Comparison of ENCODE assay signal across 9 cellular contexts in the genomic region with DNA sequence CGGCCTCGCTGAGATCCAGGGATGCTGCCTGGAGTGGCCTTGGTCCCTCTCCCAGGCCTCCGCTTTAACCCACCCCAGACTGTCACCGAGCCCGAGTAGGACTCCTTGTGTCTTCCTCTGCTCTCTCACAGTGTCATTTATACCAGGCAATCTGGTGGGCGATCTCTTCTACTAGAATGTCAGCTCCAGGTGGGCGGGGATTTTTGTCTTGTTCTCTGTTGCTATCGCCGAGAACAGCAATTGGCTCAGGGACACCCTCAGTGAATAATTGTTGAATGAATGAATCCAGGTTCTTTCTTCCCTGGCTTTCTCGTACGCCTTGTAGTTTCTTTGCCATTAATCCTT. TPM values are rescaled to one million over a fixed set of nuclear protein-coding genes. Genes with fewer than 3 reads are reported as not detected.
DNase-seq lines count a peak whose midpoint lies in the region; ATAC-seq, FAIRE-seq and TF ChIP-seq lines count a peak whose summit lies in the region.
"Had no signal": no experiment of that assay in that cellular context is flagged by ENCODE, and none has a peak within 500 bp of the region (broad histone marks: within the 10 kb centered on the region; RNA-seq: fewer than 3 reads in every experiment).

No MANE protein-coding gene starts in this region.

- intact Hi-C loops in kidney (cut with DNase I), result no loop called here

- no peaks in the 10 kb centered on the region for H3K9me3 ChIP-seq in KOPT-K1 (ENCODE audit: insufficient read depth, low read length, poor library complexity, severe bottlenecking)
- H3K9me3 ChIP-seq in kidney (ENCODE audit: control insufficient read depth in 1 of 2, low read length in 2 of 2), result no peaks in the 10 kb centered on the region

- no peak for ATAC-seq in GM19035 (IDR thresholded peaks at IDR 0.05; ENCODE audit: unreplicated experiment)

- peak overlapping the region; percentile 99 for H3K4me3 ChIP-seq in AG09309 (ENCODE audit: control insufficient read depth, low read depth, low read length)
- H3K4me3 ChIP-seq in kidney (ENCODE audit: low read length in 2 of 2), result peak overlapping the region; percentile 85 to 89

- H3K27ac ChIP-seq in KOPT-K1 (ENCODE audit: low read depth, low read length, poor library complexity, severe bottlenecking), result peak overlapping the region; percentile 77
- peak overlapping the region; percentile 57 to 81 for H3K27ac ChIP-seq in kidney (ENCODE audit: low read depth in 2 of 2, low read length in 2 of 2)

- DNase-seq in AG09309 (ENCODE audit: low read depth) (no peak), kidney (no peak), foreskin melanocyte (no peak), GDM1 (lab: John Stamatoyannopoulos, UW) (no peak)
- peak; percentile 26 for DNase-seq in activated naive CD8-positive, alpha-beta T cell treated with anti-CD3 and anti-CD28 coated beads, Interleukin-2, amount 50 U/mL, for 16 hours (ENCODE audit: low read depth, low spot score)
- DNase-seq in stimulated activated CD4-positive, alpha-beta T cell treated with anti-CD3 and anti-CD28 coated beads, TNF-alpha, amount 100 ng/mL, for 24 hours (ENCODE audit: low read depth in 3 of 3), result peak in 2 of 3 experiments; percentile 9 to 50

- H3K36me3 ChIP-seq in KOPT-K1 (ENCODE audit: insufficient read depth, low read length), result peaks cover 57% of the 10 kb centered on the region
- H3K36me3 ChIP-seq in kidney (ENCODE audit: control insufficient read depth in 1 of 2, insufficient read depth in 2 of 2, low read length in 2 of 2), result peaks cover 20 to 35% of the 10 kb centered on the region in 2 donors

- peaks cover 8 to 20% of the 10 kb centered on the region in 2 donors for H3K4me1 ChIP-seq in kidney (ENCODE audit: control insufficient read depth in 1 of 2, insufficient read depth in 1 of 2, low read depth in 1 of 2, low read length in 2 of 2)

- no peak for FAIRE-seq in kidney (lab: Jason Lieb, UNC)

- TF ChIP-seq CTCF in AG09309 (IDR thresholded peaks at IDR 0.05; ENCODE audit: control insufficient read depth, insufficient read depth, low read depth, low read length, missing control alignments) (no peak), kidney (IDR thresholded peaks at IDR 0.05; ENCODE audit: borderline replicate concordance, extremely low read depth, insufficient read depth) (no peak)

- peak overlapping the region; percentile 88 to 95 for H3K9ac ChIP-seq in kidney (ENCODE audit: low read length in 2 of 2)

RNA-seq across cellular contexts. Expression of gene DHX38, which starts 0.6 kb away (rescaled TPM):
- 60.9 TPM for total RNA-seq in kidney
- 23.3 TPM for polyA plus RNA-seq in kidney (ENCODE audit: insufficient read depth, low read depth, low replicate concordance)

RNA-seq across cellular contexts. Expression of gene TXNL4B, which starts 0.8 kb away (rescaled TPM):
- 16.1 TPM for total RNA-seq in kidney
- 11.9 TPM for polyA plus RNA-seq in kidney (ENCODE audit: insufficient read depth, low read depth, low replicate concordance)

RNA-seq across cellular contexts. Expression of gene HPR, which starts 31.2 kb away (rescaled TPM):
- 0.79 TPM for total RNA-seq in kidney
- polyA plus RNA-seq in kidney (ENCODE audit: insufficient read depth, low read depth, low replicate concordance), result 6.3 TPM
- total RNA-seq: renal cortical epithelial cell had no signal

RNA-seq across cellular contexts. Expression of gene HP, which starts 39.9 kb away (rescaled TPM):
- total RNA-seq in kidney, result 41.4 TPM
- 73.9 TPM for polyA plus RNA-seq in kidney (ENCODE audit: insufficient read depth, low read depth, low replicate concordance)

Comparison
In these comparisons a context has a peak if more than half of its experiments do, and no peak if none do; other contexts are left out.
1. DNase-seq: peak in activated naive CD8-positive, alpha-beta T cell treated with anti-CD3 and anti-CD28 coated beads, Interleukin-2, amount 50 U/mL, for 16 hours (single experiment) and stimulated activated CD4-positive, alpha-beta T cell treated with anti-CD3 and anti-CD28 coated beads, TNF-alpha, amount 100 ng/mL, for 24 hours (2 of 3); none in AG09309 (single experiment), kidney (single experiment), foreskin melanocyte (single experiment) and GDM1 (single experiment).